3 cellular contexts compared by ENCODE assay signal in genomic region chr1:3386603-3387002, GRCh38.
"Had no signal": no experiment of that assay in that cellular context is flagged by ENCODE, and none has a peak within 500 bp of the region (broad histone marks: within the 10 kb centered on the region; RNA-seq: fewer than 3 reads in every experiment).

No MANE protein-coding gene starts in this region.

- ATAC-seq: GM12878 had no signal

- H3K4me3 ChIP-seq: GM12878 had no signal

- DNase-seq: GDM1, GF-D8 had no signal
